ENCODE assay signal across 8 cellular contexts in the genomic region with DNA sequence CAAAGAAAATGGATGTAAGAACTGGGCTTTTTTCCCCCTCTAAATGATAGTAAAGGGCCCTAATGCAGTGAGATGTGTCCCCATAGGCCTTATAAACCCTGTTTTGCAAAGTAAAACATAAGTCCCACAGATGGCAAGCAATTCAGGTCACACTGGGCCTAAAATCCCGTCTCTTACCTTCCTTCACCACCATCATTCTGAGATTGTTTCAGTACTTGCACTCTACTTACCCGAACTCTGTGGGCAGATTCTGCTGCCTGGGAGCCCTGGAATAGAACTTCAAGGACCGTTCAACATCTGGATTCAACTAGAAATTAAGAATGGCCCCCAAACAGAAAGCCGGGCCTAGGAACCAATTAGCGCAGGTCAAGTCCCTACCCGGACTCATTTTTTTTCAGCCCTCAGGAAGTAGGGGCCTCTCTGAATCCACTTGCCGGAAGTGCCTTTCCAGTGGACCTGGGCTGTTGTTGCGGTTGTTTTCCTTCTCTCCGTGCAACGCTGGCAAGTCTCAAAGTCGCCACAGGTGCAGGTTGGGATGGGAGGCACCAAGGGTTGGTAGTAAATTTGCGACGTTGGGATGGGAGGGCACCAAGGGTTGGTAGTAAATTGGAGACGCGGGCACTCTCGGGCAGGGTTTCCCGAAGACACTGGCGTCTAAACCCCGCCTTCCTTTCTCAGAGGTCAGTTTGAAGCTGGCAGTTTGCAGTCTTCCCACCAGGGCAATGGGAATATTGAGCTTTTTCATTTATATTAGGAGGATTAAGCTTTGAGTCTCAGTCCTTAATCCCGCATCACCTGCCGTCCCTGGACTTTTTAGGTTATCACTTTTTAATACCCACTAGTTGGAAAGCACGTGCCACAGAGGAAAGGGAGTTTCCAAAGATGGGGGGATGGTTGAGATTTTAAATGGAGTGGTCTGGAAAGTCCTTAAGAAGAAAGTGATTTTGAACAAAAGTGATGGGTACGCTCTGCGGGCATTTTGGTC. TPM values are rescaled to one million over a fixed set of nuclear protein-coding genes. Genes with fewer than 3 reads are reported as not detected.
DNase-seq lines count a peak whose midpoint lies in the region; ATAC-seq and TF ChIP-seq lines count a peak whose summit lies in the region.

A gene with protein sequence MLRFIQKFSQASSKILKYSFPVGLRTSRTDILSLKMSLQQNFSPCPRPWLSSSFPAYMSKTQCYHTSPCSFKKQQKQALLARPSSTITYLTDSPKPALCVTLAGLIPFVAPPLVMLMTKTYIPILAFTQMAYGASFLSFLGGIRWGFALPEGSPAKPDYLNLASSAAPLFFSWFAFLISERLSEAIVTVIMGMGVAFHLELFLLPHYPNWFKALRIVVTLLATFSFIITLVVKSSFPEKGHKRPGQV (plus strand): TSS at position 429 of the 985 bp plus-strand sequence. CDS start 2,888 bp downstream, outside the sequence.

- no peak for ATAC-seq in HG03460 (IDR thresholded peaks at IDR 0.05; ENCODE audit: unreplicated experiment)

- DNase-seq in ELF-1 (ENCODE audit: low read depth, low spot score) (peak; percentile 93), KG1 (lab: John Stamatoyannopoulos, UW) (peak; percentile 88), PC-9 (peak; percentile 79 to 82), activated T-cell treated with anti-CD3 and anti-CD28 coated beads for 48 hours (ENCODE audit: low read depth) (peak; percentile 71)
- DNase-seq in stimulated activated CD8-positive, alpha-beta memory T cell treated with anti-CD3 and anti-CD28 coated beads, Interleukin-4, amount 100 ng/mL, for 48 hours = peak; percentile 85

- H3K36me3 ChIP-seq in PC-9 (ENCODE audit: low read depth) (0 out of 2 replicates have a peak, but pooled peaks cover 11% of the 10 kb centered on the region), esophagus (ENCODE audit: control insufficient read depth in 2 of 2, insufficient read depth in 2 of 2, low read length in 1 of 2) (peaks cover 0 to 5% of the 10 kb centered on the region in 2 donors), mucosa of stomach (ENCODE audit: control insufficient read depth, insufficient read depth, low read length) (no peaks in the 10 kb centered on the region)

- POLR2A ChIA-PET in PC-9 (lab: Charles Lee; ENCODE audit: unreplicated experiment) = interaction anchor here (0.6 to 1.8 kb wide), 5 partner anchors 229 to 559 kb away, joined by 4 to 12 read pairs (median 6); a partner anchor contains a TSS

- peaks cover 29% of the 10 kb centered on the region for H3F3A ChIP-seq in PC-9 (ENCODE audit: insufficient read depth, low read depth)

- CTCF ChIA-PET in PC-9 (lab: Charles Lee) = interaction anchor here (0.6 kb wide), 1 partner anchor 21 kb away, joined by 3 read pairs; no protein-coding TSS in a partner anchor

- H3K27ac ChIP-seq in PC-9 = peak within 1 kb of the TSS; percentile 95
- peak within 1 kb of the TSS; percentile 99 for H3K27ac ChIP-seq in esophagus (ENCODE audit: low read depth in 2 of 2, low read length in 1 of 2)

- peaks cover 74% of the 10 kb centered on the region for H3K79me2 ChIP-seq in PC-9 (ENCODE audit: low read depth)

- H3K9ac ChIP-seq in mucosa of stomach (ENCODE audit: low read length) = peak within 1 kb of the TSS; percentile 94

- H3K4me2 ChIP-seq in PC-9 = peak within 1 kb of the TSS; percentile 98

- H3K4me1 ChIP-seq in PC-9 (replicated peaks; ENCODE audit: insufficient read depth) = peaks cover 16% of the 10 kb centered on the region
- H3K4me1 ChIP-seq in esophagus (ENCODE audit: control insufficient read depth in 2 of 2, insufficient read depth in 2 of 2, low read length in 1 of 2) = no peaks in the 10 kb centered on the region
- peaks cover 5% of the 10 kb centered on the region for H3K4me1 ChIP-seq in mucosa of stomach (ENCODE audit: control insufficient read depth, insufficient read depth, low read length)

- whole genome bisulfite sequencing in esophagus, 2 donors = 1 to 2% methylated on average over 24 of the region's 24 CpGs

- H3K27me3 ChIP-seq in PC-9 (ENCODE audit: insufficient read depth, low read depth) (no peaks in the 10 kb centered on the region), esophagus (ENCODE audit: control insufficient read depth in 1 of 2, insufficient read depth in 2 of 2, low read length in 2 of 2) (no peaks in the 10 kb centered on the region), mucosa of stomach (ENCODE audit: control insufficient read depth, insufficient read depth, low read length) (no peaks in the 10 kb centered on the region)

- peaks cover 17% of the 10 kb centered on the region; the same call in 1 of the 2 replicates for H4K20me1 ChIP-seq in PC-9 (ENCODE audit: insufficient read depth)

- H2AFZ ChIP-seq in PC-9 = peak within 1 kb of the TSS; percentile 94

- H3K9me2 ChIP-seq in PC-9 (ENCODE audit: insufficient read depth) = no peaks in the 10 kb centered on the region

- TF ChIP-seq CTCF in PC-9 (conservative IDR thresholded peaks at IDR 0.05) = peak; percentile 32

- no TSS peak for BruUV-seq in PC-9 (replicated peaks; lab: Mats Ljungman, UMichigan)

- intact Hi-C loops in PC-9 (cut with micrococcal nuclease; ENCODE audit: unreplicated experiment) = loop anchor here (1.0 to 10.0 kb wide), 10 partner anchors 62 to 1013 kb away; a partner anchor contains a TSS

- H3K4me3 ChIP-seq in PC-9 (peak within 1 kb of the TSS; percentile 94), esophagus (ENCODE audit: low read depth in 1 of 2, low read length in 2 of 2) (peak within 1 kb of the TSS; percentile 71 to 91), mucosa of stomach (ENCODE audit: low read length) (peak within 1 kb of the TSS; percentile 59)

- H3K9me3 ChIP-seq in PC-9 (ENCODE audit: insufficient read depth, low read depth) = no peaks in the 10 kb centered on the region
- H3K9me3 ChIP-seq in esophagus (ENCODE audit: control insufficient read depth in 2 of 2, insufficient read depth in 1 of 2, low read depth in 1 of 2, low read length in 1 of 2) = no peaks in the 10 kb centered on the region
- no peaks in the 10 kb centered on the region for H3K9me3 ChIP-seq in mucosa of stomach (ENCODE audit: control insufficient read depth, low read length)

RNA-seq across cellular contexts. Expression of the gene that starts here (rescaled TPM):
- 25.5 and 49.4 TPM in 2 replicates for total RNA-seq in PC-9 (2021)
- polyA plus RNA-seq in esophagus = 10 to 100 TPM; 11.3 to 25.1 TPM
